ENCODE assay signal across 16 cellular contexts in the genomic region with DNA sequence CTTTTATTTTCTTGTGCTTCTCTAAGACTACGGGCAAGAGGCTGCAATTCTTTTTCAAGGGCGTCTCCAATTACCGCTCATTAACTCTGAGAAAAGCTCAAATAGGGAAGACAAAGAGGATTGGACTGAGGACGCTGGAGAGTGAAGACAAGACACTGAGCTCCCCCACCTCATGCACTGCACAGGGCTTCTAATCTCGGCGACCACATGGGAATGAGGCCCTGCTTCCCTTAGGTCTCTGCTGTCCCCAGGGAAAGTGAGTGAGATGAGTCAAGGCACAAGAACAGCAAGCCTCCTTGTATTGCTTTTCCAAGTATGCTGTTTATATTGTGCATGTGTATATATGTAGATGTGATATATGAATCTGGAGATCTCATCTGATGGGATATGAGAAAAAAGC.
A peak's percentile ranks its signal among the peaks of the same experiment; 100 is the strongest.
DNase-seq lines count a peak whose midpoint lies in the region; ATAC-seq and TF ChIP-seq lines count a peak whose summit lies in the region.
"Had no signal": no experiment of that assay in that cellular context is flagged by ENCODE, and none has a peak within 500 bp of the region (broad histone marks: within the 10 kb centered on the region; RNA-seq: fewer than 3 reads in every experiment).

No MANE protein-coding gene starts in this region.

- no TSS peak for BruUV-seq in IMR-90 (replicated peaks; lab: Mats Ljungman, UMichigan)

- in situ Hi-C loops in IMR-90 (cut with MboI; ENCODE audit: low sequenced_read_pairs) = no loop called here
- in situ Hi-C loops in SK-MEL-5 (cut with HindIII; ENCODE audit: low pct_unique_long_range_greater_than_20kb, low sequenced_read_pairs) = no loop called here

- peak overlapping the region; percentile 40 for H2AFZ ChIP-seq in IMR-90 (replicated peaks; ENCODE audit: low read length, poor library complexity)

- no peaks in the 10 kb centered on the region for H4K20me1 ChIP-seq in IMR-90 (ENCODE audit: insufficient read depth, low read length)

- H2AK5ac ChIP-seq in IMR-90 (ENCODE audit: low read depth, low read length) = peak overlapping the region; percentile 21; the same call in 1 of the 2 replicates

- no peak overlapping the region for H3K23ac ChIP-seq in IMR-90 (ENCODE audit: low read depth, low read length)

- H3K9me1 ChIP-seq in IMR-90 (ENCODE audit: insufficient read depth, low read length) = 0 out of 2 replicates have a peak, but pooled peaks cover under 1% of the 10 kb centered on the region

- intact Hi-C loops in CD4-positive, alpha-beta T cell (cut with DNase I, micrococcal nuclease) = no loop called here
- intact Hi-C loops in IMR-90 (cut with micrococcal nuclease) (no loop called here), CD14-positive monocyte (cut with micrococcal nuclease) (no loop called here), breast epithelium (cut with DNase I; ENCODE audit: low total_unique reads) (no loop called here)

- no peak overlapping the region for H3K4me2 ChIP-seq in IMR-90 (ENCODE audit: low read depth, low read length)

- no peak overlapping the region for H4K5ac ChIP-seq in IMR-90 (ENCODE audit: low read depth, low read length)

- H3K36me3 Mint-ChIP-seq in CD4-positive, alpha-beta T cell (ENCODE audit: low read depth) = no peaks in the 10 kb centered on the region
- no peaks in the 10 kb centered on the region for H3K36me3 Mint-ChIP-seq in nephron progenitor cell (ENCODE audit: low read depth)
- H3K36me3 Mint-ChIP-seq in CD14-positive monocyte = no peaks in the 10 kb centered on the region

- H3K27me3 Mint-ChIP-seq in CD4-positive, alpha-beta T cell = no peaks in the 10 kb centered on the region
- peaks cover 7% of the 10 kb centered on the region for H3K27me3 Mint-ChIP-seq in nephron progenitor cell (ENCODE audit: low read depth, poor library complexity)
- H3K27me3 Mint-ChIP-seq in CD14-positive monocyte (ENCODE audit: low read depth in 3 of 3) = peaks cover 1 to 4% (median 3%) of the 10 kb centered on the region in 3 donors
- H3K27me3 Mint-ChIP-seq: B cell had no signal

- H3K18ac ChIP-seq in IMR-90 (ENCODE audit: low read depth, low read length) = no peak overlapping the region

- TF ChIP-seq POLR2A in IMR-90 (IDR thresholded peaks at IDR 0.05; ENCODE audit: low read depth, low read length) (no peak), breast epithelium (IDR thresholded peaks at IDR 0.05) (no peak)

- H3K27ac Mint-ChIP-seq in CD4-positive, alpha-beta T cell = peak overlapping the region; percentile 96
- H3K27ac Mint-ChIP-seq in nephron progenitor cell (peak overlapping the region; percentile 12), CD14-positive monocyte (no peak overlapping the region)
- H3K27ac Mint-ChIP-seq: B cell; T-helper 1 cell treated with Interleukin-12 subunit alpha and Interleukin-12 subunit beta and Interleukin-4 antibody, amounts not matched to agents 30 μg/mL and 1 μg/mL, for 36 hours had no signal

- H2BK5ac ChIP-seq in IMR-90 (ENCODE audit: low read depth, low read length, poor library complexity, severe bottlenecking) = no peak overlapping the region

- POLR2A ChIA-PET in CD4-positive, alpha-beta T cell (lab: Charles Lee) = interaction anchor here (1.0 to 1.1 kb wide), 2 partner anchors 9 to 10 kb away, joined by 3 to 4 read pairs; no protein-coding TSS in a partner anchor
- POLR2A ChIA-PET in IMR-90 (lab: Charles Lee; ENCODE audit: unreplicated experiment) = no interaction called here

- H4K8ac ChIP-seq in IMR-90 (ENCODE audit: low read depth in 2 of 2, low read length in 2 of 2) = no peak overlapping the region

- no peak overlapping the region for H3K56ac ChIP-seq in IMR-90 (ENCODE audit: extremely low read depth, insufficient read depth, low read length)

- H3K27me3 ChIP-seq in CD4-positive, alpha-beta T cell (ENCODE audit: control insufficient read depth, insufficient read depth, low read length) = no peaks in the 10 kb centered on the region
- H3K27me3 ChIP-seq in IMR-90 (ENCODE audit: control insufficient read depth, insufficient read depth, low read length) (peaks cover 1% of the 10 kb centered on the region; the same call in 1 of the 2 replicates), breast epithelium (no peaks in the 10 kb centered on the region), foreskin keratinocyte (no peaks in the 10 kb centered on the region)

- H3K4me3 Mint-ChIP-seq in CD4-positive, alpha-beta T cell = no peak overlapping the region
- H3K4me3 Mint-ChIP-seq in nephron progenitor cell (no peak overlapping the region), CD14-positive monocyte (no peak overlapping the region)
- H3K4me3 Mint-ChIP-seq: B cell; T-helper 1 cell treated with Interleukin-12 subunit alpha and Interleukin-12 subunit beta and Interleukin-4 antibody, amounts not matched to agents 30 μg/mL and 1 μg/mL, for 36 hours had no signal

- no peaks in the 10 kb centered on the region for H3K9me3 Mint-ChIP-seq in CD4-positive, alpha-beta T cell
- H3K9me3 Mint-ChIP-seq in nephron progenitor cell (no peaks in the 10 kb centered on the region), CD14-positive monocyte (peaks cover 0 to 2% (median 0%) of the 10 kb centered on the region in 7 donors)
- H3K9me3 Mint-ChIP-seq: T-helper 1 cell treated with Interleukin-12 subunit alpha and Interleukin-12 subunit beta and Interleukin-4 antibody, amounts not matched to agents 30 μg/mL and 1 μg/mL, for 36 hours had no signal

- ATAC-seq in CD4-positive, alpha-beta T cell (ENCODE audit: poor library complexity) = no peak
- ATAC-seq in IMR-90 (ENCODE audit: low read depth) (no peak), HG03457 (IDR thresholded peaks at IDR 0.05; ENCODE audit: unreplicated experiment) (no peak), foreskin keratinocyte (no peak)
- ATAC-seq: Panc1 had no signal

- no peak overlapping the region for H4K91ac ChIP-seq in IMR-90 (ENCODE audit: insufficient read depth, low read depth, low read length)

- CTCF ChIA-PET in CD4-positive, alpha-beta T cell (lab: Charles Lee) = no interaction called here
- CTCF ChIA-PET in IMR-90 (lab: Yijun Ruan, JAX) = interaction anchor here (1.1 kb wide), 1 partner anchor 17 kb away, joined by 3 read pairs; no protein-coding TSS in a partner anchor

- no peak overlapping the region for H3K4me3 ChIP-seq in IMR-90 (ENCODE audit: insufficient read depth, low read depth, low read length)
- no peak overlapping the region for H3K4me3 ChIP-seq in breast epithelium

- dilution Hi-C loops in IMR-90 (cut with HindIII; ENCODE audit: low sequenced_read_pairs, unreplicated experiment) = no loop called here

- H3K9ac ChIP-seq in IMR-90 (ENCODE audit: low read depth, low read length) = no peak overlapping the region

- no CpG with 5 or more reads among the region's 6 CpGs for WGBS in IMR-90 (ENCODE audit: extremely low coverage in 2 of 2, insufficient read length in 1 of 2), 2 experiments

- H3K4me1 Mint-ChIP-seq in CD4-positive, alpha-beta T cell (ENCODE audit: low read depth) = peaks cover 54% of the 10 kb centered on the region
- H3K4me1 Mint-ChIP-seq in nephron progenitor cell (peaks cover 71% of the 10 kb centered on the region), CD14-positive monocyte (peaks cover 12% of the 10 kb centered on the region)

- no peak overlapping the region for H2AK9ac ChIP-seq in IMR-90 (replicated peaks; ENCODE audit: low read depth, low read length, poor library complexity)

- H3K27ac ChIP-seq in CD4-positive, alpha-beta T cell (ENCODE audit: low read depth, low read length) = no peak overlapping the region
- H3K27ac ChIP-seq in IMR-90 (ENCODE audit: insufficient read depth, low read length) = no peak overlapping the region
- H3K27ac ChIP-seq in breast epithelium = no peak overlapping the region
- no peak overlapping the region for H3K27ac ChIP-seq in foreskin keratinocyte

- no peak overlapping the region for H3K4ac ChIP-seq in IMR-90 (ENCODE audit: low read depth, low read length)

- no peaks in the 10 kb centered on the region for H3K9me3 ChIP-seq in CD4-positive, alpha-beta T cell (ENCODE audit: control insufficient read depth, low read length)
- H3K9me3 ChIP-seq in IMR-90 (ENCODE audit: control insufficient read depth, insufficient read depth, low read length) (no peaks in the 10 kb centered on the region), breast epithelium (no peaks in the 10 kb centered on the region)

- H2BK120ac ChIP-seq in IMR-90 (ENCODE audit: low read depth, low read length) = no peak overlapping the region

- H3K4me1 ChIP-seq in IMR-90 (ENCODE audit: control insufficient read depth, insufficient read depth, low read length) (no peaks in the 10 kb centered on the region), breast epithelium (no peaks in the 10 kb centered on the region), foreskin keratinocyte (no peaks in the 10 kb centered on the region)

- H2BK20ac ChIP-seq in IMR-90 (ENCODE audit: low read depth, low read length) = no peak overlapping the region

- DNase-seq in CD4-positive, alpha-beta T cell = no peak
- DNase-seq in IMR-90 (no peak), SK-MEL-5 (ENCODE audit: low read depth, low spot score) (peak; percentile 63), nephron progenitor cell (no peak), CD14-positive monocyte (ENCODE audit: low spot score) (no peak), breast epithelium (ENCODE audit: low spot score in 2 of 2) (no peak), foreskin keratinocyte (no peak)
- DNase-seq: ACHN, HCEC 1CT, NCI-H1694, NCI-H526 treated with DMSO at 0.1 percent for 48 hours, Right ventricle myocardium superior had no signal

- no peak overlapping the region for H2BK15ac ChIP-seq in IMR-90 (ENCODE audit: low read depth, low read length)

- H3K79me1 ChIP-seq in IMR-90 (ENCODE audit: low read depth in 1 of 2, low read length in 2 of 2) = no peaks in the 10 kb centered on the region

- H3K14ac ChIP-seq in IMR-90 (replicated peaks; ENCODE audit: low read depth, low read length) = no peak overlapping the region; the same call in 1 of the 2 replicates

- H3K36me3 ChIP-seq in IMR-90 (ENCODE audit: control insufficient read depth, insufficient read depth, low read length) (no peaks in the 10 kb centered on the region), breast epithelium (no peaks in the 10 kb centered on the region)

- TF ChIP-seq CTCF in CD4-positive, alpha-beta T cell (IDR thresholded peaks at IDR 0.05) = no peak
- TF ChIP-seq CTCF in IMR-90 (conservative IDR thresholded peaks at IDR 0.05; ENCODE audit: low read depth, low read length) (no peak), nephron progenitor cell (IDR thresholded peaks at IDR 0.05) (no peak), CD14-positive monocyte (IDR thresholded peaks at IDR 0.05) (no peak), breast epithelium (IDR thresholded peaks at IDR 0.05) (no peak), foreskin keratinocyte (conservative IDR thresholded peaks at IDR 0.05) (no peak)

- no peak for TF ChIP-seq RAD21 in IMR-90 (IDR thresholded peaks at IDR 0.05; ENCODE audit: low read length)

TF ChIP-seq in IMR-90, 13 proteins besides CTCF, POLR2A, EP300 and RAD21 (continues in another document):
- TF ChIP-seq CEBPB (IDR thresholded peaks at IDR 0.05; ENCODE audit: low read depth, low read length) = no peak
- no peak for TF ChIP-seq CHD1 (IDR thresholded peaks at IDR 0.05; ENCODE audit: low read depth, low read length)
- no peak for TF ChIP-seq FOS (IDR thresholded peaks at IDR 0.05; ENCODE audit: low read depth, low read length)

Comparison
In these comparisons a context has a peak if more than half of its experiments do, and no peak if none do; other contexts are left out.
1. H3K27ac Mint-ChIP-seq: peak in CD4-positive, alpha-beta T cell (single experiment) and nephron progenitor cell (single experiment); none in CD14-positive monocyte (0 of 7).